ENCODE assay signal across 1 cellular context in the genomic region with DNA sequence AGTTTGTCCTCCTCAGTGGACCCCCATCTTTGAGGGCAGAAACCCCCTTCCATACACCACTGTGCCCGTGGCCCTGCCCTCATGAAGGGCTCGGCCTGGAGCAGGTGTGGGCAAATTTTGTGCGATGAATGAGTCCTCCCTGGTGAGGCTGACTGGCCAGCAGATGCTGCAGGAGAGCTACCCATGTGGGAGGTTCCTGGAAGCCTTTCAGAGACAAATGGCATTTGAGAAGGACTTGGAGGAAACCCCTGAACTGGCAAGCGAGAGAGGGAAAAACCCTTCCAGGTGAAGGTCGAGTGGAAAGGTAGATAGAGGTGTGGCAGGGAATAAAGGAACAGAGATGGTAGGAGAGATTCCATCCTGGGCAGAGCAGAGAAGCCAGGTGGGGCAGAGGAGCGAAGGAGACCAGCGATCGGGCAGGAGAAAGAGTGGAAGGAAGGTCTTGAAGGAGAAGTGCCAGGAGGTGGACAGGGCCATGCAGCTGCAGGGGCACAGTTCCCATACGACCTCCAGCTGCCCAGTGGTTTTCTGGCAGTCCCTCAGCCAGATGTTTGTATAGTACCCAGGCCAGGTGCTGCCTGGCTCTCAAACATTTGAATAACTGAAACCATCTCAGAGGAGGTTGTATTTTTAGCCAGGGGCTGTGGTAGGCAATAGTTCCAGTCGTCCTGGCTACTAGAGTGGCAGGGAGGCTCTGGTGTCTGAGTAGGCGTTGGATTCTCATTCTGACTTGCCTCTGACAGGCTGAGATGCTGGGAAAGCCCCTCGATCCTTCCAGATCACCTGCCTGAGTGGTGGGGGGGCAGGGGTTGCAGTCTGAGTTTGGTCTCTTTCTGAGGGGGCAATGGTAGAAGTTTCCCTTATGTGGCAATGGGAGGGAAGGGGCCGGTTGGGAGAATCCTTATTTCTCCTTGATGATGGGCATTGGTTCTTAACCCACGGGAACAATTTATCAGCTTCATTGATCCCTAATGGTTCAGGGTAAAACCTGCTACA.
TF ChIP-seq lines count a peak whose summit lies in the region.

No MANE protein-coding gene starts in this region.

TF ChIP-seq in WTC11, 78 proteins besides CTCF, POLR2A, EP300 and RAD21 (continued from another document):
- TF ChIP-seq ZNF121 (CRISPR knock-in tag; IDR thresholded peaks at IDR 0.05) = no peak
- TF ChIP-seq IRF2 (CRISPR knock-in tag; IDR thresholded peaks at IDR 0.05; ENCODE audit: borderline replicate concordance, low read depth) = no peak
- no peak for TF ChIP-seq ZNF423 (CRISPR knock-in tag; IDR thresholded peaks at IDR 0.05)
- TF ChIP-seq, protein P1, sequence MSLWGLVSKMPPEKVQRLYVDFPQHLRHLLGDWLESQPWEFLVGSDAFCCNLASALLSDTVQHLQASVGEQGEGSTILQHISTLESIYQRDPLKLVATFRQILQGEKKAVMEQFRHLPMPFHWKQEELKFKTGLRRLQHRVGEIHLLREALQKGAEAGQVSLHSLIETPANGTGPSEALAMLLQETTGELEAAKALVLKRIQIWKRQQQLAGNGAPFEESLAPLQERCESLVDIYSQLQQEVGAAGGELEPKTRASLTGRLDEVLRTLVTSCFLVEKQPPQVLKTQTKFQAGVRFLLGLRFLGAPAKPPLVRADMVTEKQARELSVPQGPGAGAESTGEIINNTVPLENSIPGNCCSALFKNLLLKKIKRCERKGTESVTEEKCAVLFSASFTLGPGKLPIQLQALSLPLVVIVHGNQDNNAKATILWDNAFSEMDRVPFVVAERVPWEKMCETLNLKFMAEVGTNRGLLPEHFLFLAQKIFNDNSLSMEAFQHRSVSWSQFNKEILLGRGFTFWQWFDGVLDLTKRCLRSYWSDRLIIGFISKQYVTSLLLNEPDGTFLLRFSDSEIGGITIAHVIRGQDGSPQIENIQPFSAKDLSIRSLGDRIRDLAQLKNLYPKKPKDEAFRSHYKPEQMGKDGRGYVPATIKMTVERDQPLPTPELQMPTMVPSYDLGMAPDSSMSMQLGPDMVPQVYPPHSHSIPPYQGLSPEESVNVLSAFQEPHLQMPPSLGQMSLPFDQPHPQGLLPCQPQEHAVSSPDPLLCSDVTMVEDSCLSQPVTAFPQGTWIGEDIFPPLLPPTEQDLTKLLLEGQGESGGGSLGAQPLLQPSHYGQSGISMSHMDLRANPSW (CRISPR knock-in tag; conservative IDR thresholded peaks at IDR 0.05; ENCODE audit: low read depth) = no peak
- TF ChIP-seq, protein P2, sequence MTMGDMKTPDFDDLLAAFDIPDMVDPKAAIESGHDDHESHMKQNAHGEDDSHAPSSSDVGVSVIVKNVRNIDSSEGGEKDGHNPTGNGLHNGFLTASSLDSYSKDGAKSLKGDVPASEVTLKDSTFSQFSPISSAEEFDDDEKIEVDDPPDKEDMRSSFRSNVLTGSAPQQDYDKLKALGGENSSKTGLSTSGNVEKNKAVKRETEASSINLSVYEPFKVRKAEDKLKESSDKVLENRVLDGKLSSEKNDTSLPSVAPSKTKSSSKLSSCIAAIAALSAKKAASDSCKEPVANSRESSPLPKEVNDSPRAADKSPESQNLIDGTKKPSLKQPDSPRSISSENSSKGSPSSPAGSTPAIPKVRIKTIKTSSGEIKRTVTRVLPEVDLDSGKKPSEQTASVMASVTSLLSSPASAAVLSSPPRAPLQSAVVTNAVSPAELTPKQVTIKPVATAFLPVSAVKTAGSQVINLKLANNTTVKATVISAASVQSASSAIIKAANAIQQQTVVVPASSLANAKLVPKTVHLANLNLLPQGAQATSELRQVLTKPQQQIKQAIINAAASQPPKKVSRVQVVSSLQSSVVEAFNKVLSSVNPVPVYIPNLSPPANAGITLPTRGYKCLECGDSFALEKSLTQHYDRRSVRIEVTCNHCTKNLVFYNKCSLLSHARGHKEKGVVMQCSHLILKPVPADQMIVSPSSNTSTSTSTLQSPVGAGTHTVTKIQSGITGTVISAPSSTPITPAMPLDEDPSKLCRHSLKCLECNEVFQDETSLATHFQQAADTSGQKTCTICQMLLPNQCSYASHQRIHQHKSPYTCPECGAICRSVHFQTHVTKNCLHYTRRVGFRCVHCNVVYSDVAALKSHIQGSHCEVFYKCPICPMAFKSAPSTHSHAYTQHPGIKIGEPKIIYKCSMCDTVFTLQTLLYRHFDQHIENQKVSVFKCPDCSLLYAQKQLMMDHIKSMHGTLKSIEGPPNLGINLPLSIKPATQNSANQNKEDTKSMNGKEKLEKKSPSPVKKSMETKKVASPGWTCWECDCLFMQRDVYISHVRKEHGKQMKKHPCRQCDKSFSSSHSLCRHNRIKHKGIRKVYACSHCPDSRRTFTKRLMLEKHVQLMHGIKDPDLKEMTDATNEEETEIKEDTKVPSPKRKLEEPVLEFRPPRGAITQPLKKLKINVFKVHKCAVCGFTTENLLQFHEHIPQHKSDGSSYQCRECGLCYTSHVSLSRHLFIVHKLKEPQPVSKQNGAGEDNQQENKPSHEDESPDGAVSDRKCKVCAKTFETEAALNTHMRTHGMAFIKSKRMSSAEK (CRISPR knock-in tag; IDR thresholded peaks at IDR 0.05; ENCODE audit: borderline replicate concordance) = no peak
- TF ChIP-seq, protein P3, sequence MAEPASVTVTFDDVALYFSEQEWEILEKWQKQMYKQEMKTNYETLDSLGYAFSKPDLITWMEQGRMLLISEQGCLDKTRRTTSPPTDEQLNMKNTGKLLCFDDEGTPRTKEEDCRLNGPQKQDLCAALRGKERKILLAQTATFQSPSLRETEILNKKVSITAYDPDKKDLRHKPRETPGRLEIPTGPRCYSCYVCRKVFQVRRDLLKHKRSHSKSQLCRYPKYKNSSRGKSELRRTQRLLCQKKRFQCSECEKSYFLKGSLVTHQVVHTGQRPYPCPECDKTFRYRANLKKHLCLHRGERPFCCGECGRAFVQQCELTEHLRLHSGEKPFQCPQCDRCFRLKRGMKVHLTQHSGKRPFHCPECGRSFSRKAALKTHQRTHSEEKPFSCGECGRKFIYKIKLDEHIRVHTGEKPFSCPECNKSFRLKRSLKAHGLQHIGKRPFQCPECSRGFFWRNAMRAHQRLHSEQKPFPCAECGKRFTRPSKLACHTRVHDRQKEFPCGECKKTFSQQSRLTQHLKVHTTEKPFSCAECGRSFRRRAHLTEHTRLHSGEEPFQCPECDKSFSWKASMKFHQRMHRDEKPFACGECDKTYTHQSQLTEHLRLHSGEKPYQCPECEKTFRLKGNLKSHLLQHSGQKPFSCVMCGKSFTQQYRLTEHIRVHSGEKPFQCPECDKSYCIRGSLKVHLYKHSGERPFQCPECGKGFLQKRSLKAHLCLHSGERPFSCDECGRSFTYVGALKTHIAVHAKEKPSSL (CRISPR knock-in tag; conservative IDR thresholded peaks at IDR 0.05) = no peak
